Comparison of ENCODE assay signal across 8 cellular contexts in genomic region chr19:16078311-16078758, GRCh38. TPM values are rescaled to one million over a fixed set of nuclear protein-coding genes. Genes with fewer than 3 reads are reported as not detected.
A peak's percentile ranks its signal among the peaks of the same experiment; 100 is the strongest.
DNase-seq lines count a peak whose midpoint lies in the region; ATAC-seq and TF ChIP-seq lines count a peak whose summit lies in the region.

No MANE protein-coding gene starts in this region.

- H3K27me3 Mint-ChIP-seq in Calu3 (ENCODE audit: unreplicated experiment), result no peaks in the 10 kb centered on the region
- no peaks in the 10 kb centered on the region for H3K27me3 Mint-ChIP-seq in stimulated activated memory B cell treated with anti-CD40 and anti-IgM and Interleukin-4, amounts not matched to agents 10 μg/mL and 1 μg/mL and 100 μg/mL, for 72 hours

- peak overlapping the region; percentile 89 for H3K4me3 ChIP-seq in iPS-18c (ENCODE audit: insufficient read depth, low read depth, low read length)

- peak overlapping the region; percentile 98 for H3K27ac Mint-ChIP-seq in Calu3 (ENCODE audit: unreplicated experiment)
- H3K27ac Mint-ChIP-seq in stimulated activated memory B cell treated with anti-CD40 and anti-IgM and Interleukin-4, amounts not matched to agents 10 μg/mL and 1 μg/mL and 100 μg/mL, for 72 hours, result peak overlapping the region; percentile 98

- CTCF ChIA-PET in Calu3 (lab: Charles Lee), result interaction anchor here (0.6 kb wide), 1 partner anchor 31 kb away, joined by 3 read pairs; no protein-coding TSS in a partner anchor

- DNase-seq in Calu3 (no peak), NCI-H524 (lab: John Stamatoyannopoulos, UW) (peak; percentile 25 to 68), SK-N-DZ (ENCODE audit: low spot score) (no peak), activated gamma-delta T cell (lab: John Stamatoyannopoulos, UW) (no peak)

- TSS peak; percentile 99 for BruUV-seq in Calu3 (replicated peaks; lab: Mats Ljungman, UMichigan)

- 8 to 52% (median 12%) methylated on average over 9 of the region's 9 CpGs for WGBS in adipose tissue, 3 donors

- H3K4me3 Mint-ChIP-seq in Calu3 (ENCODE audit: low read depth, unreplicated experiment), result peak overlapping the region; percentile 21
- peak overlapping the region; percentile 88 for H3K4me3 Mint-ChIP-seq in stimulated activated memory B cell treated with anti-CD40 and anti-IgM and Interleukin-4, amounts not matched to agents 10 μg/mL and 1 μg/mL and 100 μg/mL, for 72 hours

- intact Hi-C loops in Calu3 (cut with micrococcal nuclease; ENCODE audit: unreplicated experiment), result no loop called here

- peak overlapping the region; percentile 76 for H3K27ac ChIP-seq in adipose tissue (ENCODE audit: low read depth, low read length)

- peaks cover 2% of the 10 kb centered on the region for H3K9me3 ChIP-seq in iPS-18c (ENCODE audit: control insufficient read depth, insufficient read depth, low read length)

- no peak for TF ChIP-seq CTCF in Calu3 (IDR thresholded peaks at IDR 0.05; ENCODE audit: unreplicated experiment)

- no peaks in the 10 kb centered on the region for H3K9me3 Mint-ChIP-seq in Calu3 (ENCODE audit: low read depth, unreplicated experiment)
- no peaks in the 10 kb centered on the region for H3K9me3 Mint-ChIP-seq in stimulated activated memory B cell treated with anti-CD40 and anti-IgM and Interleukin-4, amounts not matched to agents 10 μg/mL and 1 μg/mL and 100 μg/mL, for 72 hours

- no peak for ATAC-seq in stimulated activated memory B cell treated with anti-CD40 and anti-IgM and Interleukin-4, amounts not matched to agents 10 μg/mL and 1 μg/mL and 100 μg/mL, for 72 hours
- no peak for ATAC-seq in HG03571 (IDR thresholded peaks at IDR 0.05; ENCODE audit: unreplicated experiment)

- H3K36me3 Mint-ChIP-seq in Calu3 (ENCODE audit: insufficient read depth, unreplicated experiment), result peaks cover 87% of the 10 kb centered on the region
- H3K36me3 Mint-ChIP-seq in stimulated activated memory B cell treated with anti-CD40 and anti-IgM and Interleukin-4, amounts not matched to agents 10 μg/mL and 1 μg/mL and 100 μg/mL, for 72 hours, result peaks cover 54% of the 10 kb centered on the region

- peaks cover 16% of the 10 kb centered on the region for H3K4me1 Mint-ChIP-seq in Calu3 (ENCODE audit: low read depth, unreplicated experiment)
- peaks cover 68% of the 10 kb centered on the region for H3K4me1 Mint-ChIP-seq in stimulated activated memory B cell treated with anti-CD40 and anti-IgM and Interleukin-4, amounts not matched to agents 10 μg/mL and 1 μg/mL and 100 μg/mL, for 72 hours

RNA-seq across cellular contexts. Expression of gene TPM4, which starts 2.0 kb away (rescaled TPM):
- 219 and 224 TPM in 2 replicates for total RNA-seq in Calu3 (2022)
- polyA plus RNA-seq in adipose tissue, result 100 to 1,000 TPM in 2 of 3 donors, 10 to 100 TPM in 1; 64.8 to 605 (median 330) TPM
- 173 and 190 TPM in 2 replicates for polyA plus RNA-seq in SK-N-DZ (2014; cell fraction: cytosol; rRNA removed)
- polyA plus RNA-seq in SK-N-DZ (2014; cell fraction: nucleus; rRNA removed), result 78.2 and 86.9 TPM in 2 replicates

RNA-seq across cellular contexts. Expression of gene RAB8A, which starts 33.4 kb away (rescaled TPM):
- total RNA-seq in Calu3 (2022), result 76.6 and 77.3 TPM in 2 replicates
- 10 to 100 TPM; 20.8 to 31.9 (median 27.8) TPM for polyA plus RNA-seq in adipose tissue
- polyA plus RNA-seq in SK-N-DZ (2014; cell fraction: cytosol; rRNA removed), result 44.3 and 48.2 TPM in 2 replicates
- polyA plus RNA-seq in SK-N-DZ (2014; cell fraction: nucleus; rRNA removed), result 19.6 and 19.9 TPM in 2 replicates

Comparison
In these comparisons a context has a peak if more than half of its experiments do, and no peak if none do; other contexts are left out.
1. DNase-seq: peak in NCI-H524 (2 of 2); none in Calu3 (single experiment), SK-N-DZ (single experiment) and activated gamma-delta T cell (single experiment).